ENCODE assay signal across 2 cellular contexts in genomic region chr5:144156767-144157171, GRCh38.
A peak's percentile ranks its signal among the peaks of the same experiment; 100 is the strongest.
TF ChIP-seq lines count a peak whose summit lies in the region.

No MANE protein-coding gene starts in this region.

TF ChIP-seq in HepG2, 621 proteins besides CTCF, POLR2A, EP300 and RAD21:
- TF ChIP-seq ATF7 (IDR thresholded peaks at IDR 0.05) (peak; percentile 65), ATF7 (CRISPR knock-in tag; IDR thresholded peaks at IDR 0.05) (no peak), SMC3 (IDR thresholded peaks at IDR 0.05; ENCODE audit: low read length) (no peak)

TF ChIP-seq in K562, 482 proteins besides CTCF, POLR2A, EP300 and RAD21:
- TF ChIP-seq KDM2B (CRISPR knock-in tag; IDR thresholded peaks at IDR 0.05) (no peak), BCOR (IDR thresholded peaks at IDR 0.05) (no peak), CHCHD3 (CRISPR knock-in tag; IDR thresholded peaks at IDR 0.05) (no peak), GTF2E2 (tag; IDR thresholded peaks at IDR 0.05) (no peak), RBM22 (IDR thresholded peaks at IDR 0.05; ENCODE audit: low read depth, low read length, poor library complexity, severe bottlenecking) (no peak)
TF ChIP-seq in K562: peak in this region for 0.
